Comparison of ENCODE assay signal across 6 cellular contexts in the genomic region with DNA sequence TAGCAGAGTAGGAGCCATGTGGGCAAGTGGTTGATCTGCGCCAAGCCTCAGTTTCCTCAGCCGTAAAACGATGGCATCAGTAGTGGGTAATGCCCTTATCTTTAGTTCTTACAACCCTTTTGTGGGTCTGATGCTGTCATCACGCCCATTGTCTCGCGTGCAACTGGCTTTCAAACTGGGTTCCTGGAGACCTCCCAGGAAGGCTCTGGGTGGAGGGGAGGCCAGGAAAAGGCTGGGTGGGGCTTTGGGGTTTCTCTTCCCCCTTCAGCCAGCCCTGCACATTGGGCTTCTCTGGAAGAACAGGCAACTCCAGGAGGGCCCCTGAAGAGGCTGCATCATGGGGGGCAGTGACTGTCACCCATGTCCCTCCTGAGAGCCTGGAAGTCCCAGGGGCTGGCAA. TPM values are rescaled to one million over a fixed set of nuclear protein-coding genes. Genes with fewer than 3 reads are reported as not detected.
"Had no signal": no experiment of that assay in that cellular context is flagged by ENCODE, and none has a peak within 500 bp of the region (broad histone marks: within the 10 kb centered on the region; RNA-seq: fewer than 3 reads in every experiment).

No MANE protein-coding gene starts in this region.

RNA-seq across cellular contexts. Expression of gene PVRIG, which starts 5.1 kb away (rescaled TPM):
- total RNA-seq: cardiac septum, foreskin keratinocyte, myocyte, osteoblast, renal cortical epithelial cell had no signal
- polyA plus RNA-seq: foreskin keratinocyte, SK-N-SH had no signal

RNA-seq across cellular contexts. Expression of gene STAG3, which starts 47.2 kb away (rescaled TPM):
- total RNA-seq: myocyte, renal cortical epithelial cell had no signal
